8 cellular contexts compared by ENCODE assay signal in genomic region chr17:10730956-10731879, GRCh38. TPM values are rescaled to one million over a fixed set of nuclear protein-coding genes. Genes with fewer than 3 reads are reported as not detected.
A peak's percentile ranks its signal among the peaks of the same experiment; 100 is the strongest.
DNase-seq lines count a peak whose midpoint lies in the region; TF ChIP-seq lines count a peak whose summit lies in the region.

No MANE protein-coding gene starts in this region.

- H3K4me2 ChIP-seq in BLaER1 treated with 17β-estradiol and CSF1 and Interleukin-3, amounts not matched to agents 10 nM and 100 nM = peak overlapping the region; percentile 75 to 91 (median 85)

- in situ Hi-C loops in KBM-7 (cut with MboI; ENCODE audit: low pct_unique_long_range_greater_than_20kb, low sequenced_read_pairs) = no loop called here

- no peak overlapping the region for H3K27ac Mint-ChIP-seq in neural crest cell (ENCODE audit: unreplicated experiment)

- H3K27me3 ChIP-seq in BLaER1 treated with 17β-estradiol and CSF1 and Interleukin-3, amounts not matched to agents 10 nM and 100 nM = no peaks in the 10 kb centered on the region
- H3K27me3 ChIP-seq in esophagus muscularis mucosa = no peaks in the 10 kb centered on the region

- no peaks in the 10 kb centered on the region for H3K36me3 ChIP-seq in BLaER1 treated with 17β-estradiol and CSF1 and Interleukin-3, amounts not matched to agents 10 nM and 100 nM
- H3K36me3 ChIP-seq in esophagus muscularis mucosa = peaks cover 0 to 13% (median 2%) of the 10 kb centered on the region in 4 donors

- H4K20me1 ChIP-seq in BLaER1 treated with 17β-estradiol and CSF1 and Interleukin-3, amounts not matched to agents 10 nM and 100 nM = no peaks in the 10 kb centered on the region

- DNase-seq in KBM-7 (peak; percentile 33), esophagus muscularis mucosa (ENCODE audit: extremely low spot score) (no peak), neural crest cell (ENCODE audit: low read depth, low spot score) (no peak), SIG-M5 treated with dmso at 0.1 percent for 504 hours (lab: John Stamatoyannopoulos, UW; ENCODE audit: unreplicated experiment) (no peak), GM20000 (ENCODE audit: low spot score) (no peak), DMS 273 (lab: John Stamatoyannopoulos, UW; ENCODE audit: unreplicated experiment) (no peak)
- DNase-seq in central memory CD4-positive, alpha-beta T cell = no peak

- no peak for TF ChIP-seq CTCF in esophagus muscularis mucosa (IDR thresholded peaks at IDR 0.05)
- no peak for TF ChIP-seq CTCF in neural crest cell (conservative IDR thresholded peaks at IDR 0.05)
- TF ChIP-seq CTCF in GM20000 (IDR thresholded peaks at IDR 0.05; ENCODE audit: extremely low read depth, missing control alignments) = no peak

- TF ChIP-seq EP300 in esophagus muscularis mucosa (IDR thresholded peaks at IDR 0.05) = no peak

- 82% methylated on average over 19 of the region's 19 CpGs for WGBS in esophagus muscularis mucosa

- H3K4me1 Mint-ChIP-seq in neural crest cell = peaks cover 21% of the 10 kb centered on the region

- H3K27ac ChIP-seq in BLaER1 treated with 17β-estradiol and CSF1 and Interleukin-3, amounts not matched to agents 10 nM and 100 nM = peak overlapping the region in 1 of 11 experiments; percentile 2; a peak in 1 of 22 replicates
- peak overlapping the region; percentile 95 to 96 (median 95) for H3K27ac ChIP-seq in esophagus muscularis mucosa (replicated peaks in 1 of 4)

- no peak for TF ChIP-seq POLR2A in esophagus muscularis mucosa (IDR thresholded peaks at IDR 0.05; ENCODE audit: low read depth)

- no peaks in the 10 kb centered on the region for H3K27me3 Mint-ChIP-seq in neural crest cell (ENCODE audit: low read depth)

- peaks cover 5 to 21% (median 17%) of the 10 kb centered on the region in 10 experiments; a peak in 16 of 20 replicates for H3K4me1 ChIP-seq in BLaER1 treated with 17β-estradiol and CSF1 and Interleukin-3, amounts not matched to agents 10 nM and 100 nM
- H3K4me1 ChIP-seq in esophagus muscularis mucosa = peaks cover 2 to 23% (median 20%) of the 10 kb centered on the region in 4 donors

- peak overlapping the region in 9 of 11 experiments; percentile 29 to 89 (median 85); a peak in 12 of 22 replicates for H3K9ac ChIP-seq in BLaER1 treated with 17β-estradiol and CSF1 and Interleukin-3, amounts not matched to agents 10 nM and 100 nM

- H3K9me3 Mint-ChIP-seq in neural crest cell = no peaks in the 10 kb centered on the region

- intact Hi-C loops in esophagus muscularis mucosa (cut with DNase I) = no loop called here

- peak overlapping the region; percentile 95 for H3K4me3 Mint-ChIP-seq in neural crest cell

- H3K4me3 ChIP-seq in BLaER1 treated with 17β-estradiol and CSF1 and Interleukin-3, amounts not matched to agents 10 nM and 100 nM = peak overlapping the region; percentile 61 to 83 (median 74); a peak in 12 of 20 replicates
- peak overlapping the region; percentile 74 to 82 (median 78) for H3K4me3 ChIP-seq in esophagus muscularis mucosa

- no peaks in the 10 kb centered on the region for H3K9me3 ChIP-seq in BLaER1 treated with 17β-estradiol and CSF1 and Interleukin-3, amounts not matched to agents 10 nM and 100 nM (replicated peaks in 1 of 11)
- H3K9me3 ChIP-seq in esophagus muscularis mucosa = no peaks in the 10 kb centered on the region

- no peaks in the 10 kb centered on the region for H3K36me3 Mint-ChIP-seq in neural crest cell (ENCODE audit: low read depth)

RNA-seq across cellular contexts. Expression of gene TMEM220, which starts 1.4 kb away (rescaled TPM):
- total RNA-seq in esophagus muscularis mucosa (10 to 100 TPM in 2 of 4 donors, 1 to 10 TPM in 2; 7.5 to 15.4 (median 11.1) TPM), neural crest cell (5.0 and 5.1 TPM in 2 replicates)

RNA-seq across cellular contexts. Expression of gene ADPRM, which starts 33.8 kb away (rescaled TPM):
- total RNA-seq in esophagus muscularis mucosa = 10 to 100 TPM in 1 of 4 donors, 1 to 10 TPM in 3; 5.8 to 12.2 (median 8.5) TPM
- 9.7 and 9.8 TPM in 2 replicates for total RNA-seq in neural crest cell

RNA-seq across cellular contexts. Expression of gene SCO1, which starts 33.9 kb away (rescaled TPM):
- total RNA-seq in esophagus muscularis mucosa (10 to 100 TPM; 16.7 to 23.1 (median 18.6) TPM), neural crest cell (32.5 and 36.2 TPM in 2 replicates)
